ENCODE assay signal across 6 cellular contexts in genomic region chr6:97658090-97658489, GRCh38.
"Had no signal": no experiment of that assay in that cellular context is flagged by ENCODE, and none has a peak within 500 bp of the region (broad histone marks: within the 10 kb centered on the region; RNA-seq: fewer than 3 reads in every experiment).

No MANE protein-coding gene starts in this region.

- H3K4me1 Mint-ChIP-seq: IgD-negative memory B cell had no signal

- DNase-seq: IMR-90, KBM-7, KG1 had no signal

- H3K27ac ChIP-seq: HL-60 had no signal

- H3K27me3 Mint-ChIP-seq: IgD-negative memory B cell had no signal

- H3K4me3 Mint-ChIP-seq: IgD-negative memory B cell had no signal

- H3K36me3 Mint-ChIP-seq: IgD-negative memory B cell had no signal

- H3K4me3 ChIP-seq: K562 had no signal

- H3K27ac Mint-ChIP-seq: IgD-negative memory B cell had no signal
